ENCODE assay signal across 27 cellular contexts in the genomic region with DNA sequence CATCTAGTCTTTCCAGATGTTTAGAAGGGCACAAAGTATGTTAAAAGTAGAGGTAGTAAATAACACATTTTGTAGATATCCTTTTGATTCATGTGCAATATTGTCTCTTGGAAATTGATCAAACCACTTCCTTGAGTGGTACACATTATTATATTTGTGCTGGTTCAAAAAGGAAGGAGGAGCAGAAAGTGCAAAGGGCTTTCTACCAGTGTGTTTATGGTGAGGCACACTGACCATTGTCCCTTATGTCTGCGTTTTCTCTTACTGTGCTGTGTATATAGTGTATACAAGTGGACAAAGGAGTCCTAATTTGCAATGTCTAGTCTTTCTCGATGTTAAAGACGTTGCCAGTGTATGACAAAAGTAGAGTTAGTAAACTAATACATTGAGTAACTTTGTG. TPM values are rescaled to one million over a fixed set of nuclear protein-coding genes. Genes with fewer than 3 reads are reported as not detected.
DNase-seq lines count a peak whose midpoint lies in the region; ATAC-seq, FAIRE-seq and TF ChIP-seq lines count a peak whose summit lies in the region.
"Had no signal": no experiment of that assay in that cellular context is flagged by ENCODE, and none has a peak within 500 bp of the region (broad histone marks: within the 10 kb centered on the region; RNA-seq: fewer than 3 reads in every experiment).

No MANE protein-coding gene starts in this region.

- peak; percentile 72 for ATAC-seq in left colon
- ATAC-seq: GM12878 had no signal

- no peaks in the 10 kb centered on the region for H3K9me3 ChIP-seq in small intestine (ENCODE audit: control insufficient read depth, low read depth)

- 61 to 78% (median 65%) methylated on average over 3 of the region's 3 CpGs for WGBS in small intestine, 3 donors

- H3K4me1 Mint-ChIP-seq in neural crest cell, result no peaks in the 10 kb centered on the region

- no peak overlapping the region for H3K27ac Mint-ChIP-seq in neural crest cell (ENCODE audit: unreplicated experiment)
- H3K27ac Mint-ChIP-seq: CD4-positive, alpha-beta memory T cell; CD4-positive, CD25-positive, alpha-beta regulatory T cell had no signal

- peaks cover 2% of the 10 kb centered on the region for H3K9me3 Mint-ChIP-seq in neural crest cell
- H3K9me3 Mint-ChIP-seq: CD4-positive, alpha-beta memory T cell; CD8-positive, alpha-beta memory T cell had no signal

- H3K4me3 ChIP-seq in small intestine (ENCODE audit: low read depth in 1 of 2, low read length in 2 of 2), result no peak overlapping the region
- no peak overlapping the region for H3K4me3 ChIP-seq in foreskin fibroblast (ENCODE audit: low read depth in 1 of 2, low read length in 2 of 2)
- H3K4me3 ChIP-seq: GM12878 had no signal

- peaks cover 0 to 8% of the 10 kb centered on the region in 2 donors for H3K27me3 ChIP-seq in small intestine (ENCODE audit: control insufficient read depth in 2 of 2, insufficient read depth in 2 of 2, low read length in 2 of 2)

- DNase-seq in left colon (no peak), neural crest cell (ENCODE audit: low read depth, low spot score) (no peak), small intestine (peak; percentile 41), foreskin fibroblast (no peak), NK-92 (lab: John Stamatoyannopoulos, UW; ENCODE audit: unreplicated experiment) (no peak)
- no peak for DNase-seq in activated T-cell treated with anti-CD3 and anti-CD28 coated beads, Interleukin-2, amount 50 U/mL, for 48 hours
- DNase-seq: 8988T; ACHN; BE2C; C1 segment of cervical spinal cord; CD4-positive, alpha-beta memory T cell; CD4-positive, CD25-positive, alpha-beta regulatory T cell; CD8-positive, alpha-beta memory T cell; COR-L47; DMS 273 treated with DMSO at 0.1 percent for 48 hours; DMS153; DMS79; DND-41; EL; GDM1 had no signal

- peaks cover 35% of the 10 kb centered on the region for H3K27me3 Mint-ChIP-seq in neural crest cell (ENCODE audit: low read depth)

- H3K4me1 ChIP-seq in small intestine (ENCODE audit: control insufficient read depth in 2 of 2, insufficient read depth in 1 of 2, low read depth in 1 of 2, low read length in 1 of 2), result no peaks in the 10 kb centered on the region
- H3K4me1 ChIP-seq: BE2C had no signal

- no peaks in the 10 kb centered on the region for H3K36me3 ChIP-seq in small intestine (ENCODE audit: control insufficient read depth in 2 of 2, insufficient read depth in 2 of 2, low read length in 2 of 2)
- H3K36me3 ChIP-seq: BE2C had no signal

- H3K27ac ChIP-seq in small intestine (ENCODE audit: low read depth in 1 of 2, low read length in 1 of 2), result no peak overlapping the region
- H3K27ac ChIP-seq: BLaER1 had no signal

- FAIRE-seq in small intestine (lab: Jason Lieb, UNC), result no peak
- FAIRE-seq: A204.1, GM12878, GM12892, GM18507 had no signal

- peak overlapping the region; percentile 5 for H3K4me3 Mint-ChIP-seq in neural crest cell
- H3K4me3 Mint-ChIP-seq: CD4-positive, alpha-beta memory T cell; CD4-positive, CD25-positive, alpha-beta regulatory T cell; CD8-positive, alpha-beta memory T cell had no signal

- intact Hi-C loops in left colon (cut with DNase I, micrococcal nuclease), result no loop called here

- TF ChIP-seq CTCF in neural crest cell (conservative IDR thresholded peaks at IDR 0.05) (no peak), foreskin fibroblast (IDR thresholded peaks at IDR 0.05; ENCODE audit: low read depth, low read length) (no peak)

- H3K36me3 Mint-ChIP-seq in neural crest cell (ENCODE audit: low read depth), result no peaks in the 10 kb centered on the region
- H3K36me3 Mint-ChIP-seq: CD4-positive, alpha-beta memory T cell; CD4-positive, CD25-positive, alpha-beta regulatory T cell; CD8-positive, alpha-beta memory T cell had no signal

RNA-seq across cellular contexts. Expression of a gene that starts 41.4 kb away (rescaled TPM):
- total RNA-seq in left colon (1 to 10 TPM; 5.7 to 5.8 TPM), neural crest cell (0.11 TPM in 1 of 2 replicates, not detected in the other)
- 1 to 10 TPM in 1 of 3 donors, under 1 TPM in 2; 0.45 to 8.8 (median 0.81) TPM for polyA plus RNA-seq in small intestine
- total RNA-seq: G401 had no signal
- polyA plus RNA-seq: CD14-positive monocyte; CD8-positive, alpha-beta memory T cell had no signal
